In the genomic region with DNA sequence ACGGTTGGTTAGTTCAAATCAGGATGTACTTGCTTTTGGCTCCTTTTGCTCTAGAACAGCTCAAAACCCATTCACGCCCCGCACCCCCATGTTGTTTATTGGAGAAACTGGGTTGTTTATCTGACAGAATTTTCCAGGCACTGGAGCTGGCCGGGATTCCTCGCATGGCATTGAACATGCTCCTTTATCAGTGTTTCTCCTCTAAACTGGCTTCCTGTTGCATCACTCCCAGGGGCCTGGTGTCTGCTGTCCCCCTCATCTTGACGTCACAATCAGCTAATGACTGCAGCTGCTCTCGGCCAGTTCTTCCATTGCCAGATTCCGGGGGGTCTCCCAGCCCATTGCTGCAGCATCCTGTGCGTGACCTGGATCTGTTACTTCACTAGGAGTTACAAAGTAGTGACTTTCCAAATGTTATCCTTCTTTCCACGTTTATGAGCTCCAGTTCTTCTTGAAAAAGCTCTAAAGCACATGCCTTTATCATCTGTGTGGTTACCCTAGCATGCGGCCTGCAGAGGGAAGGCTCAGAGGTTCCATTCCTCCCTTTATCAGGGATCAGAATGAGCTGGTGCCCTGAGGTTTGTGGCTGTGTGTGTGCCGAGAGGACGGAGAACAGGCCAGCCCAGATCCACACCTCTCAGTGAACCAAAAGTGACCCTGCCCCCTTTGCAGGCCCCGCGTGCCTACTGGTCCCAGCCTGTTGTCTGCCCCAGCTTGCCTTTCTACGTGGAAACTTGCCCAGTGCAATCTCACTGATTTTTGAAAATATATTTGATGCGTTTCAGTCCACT, we compare ENCODE assay signal across 1 cellular context.
TF ChIP-seq lines count a peak whose summit lies in the region.

No MANE protein-coding gene starts in this region.

TF ChIP-seq in K562, 482 proteins besides CTCF, POLR2A, EP300 and RAD21:
- TF ChIP-seq GABPB1 (CRISPR knock-in tag; IDR thresholded peaks at IDR 0.05) (no peak), ELF2 (CRISPR knock-in tag; IDR thresholded peaks at IDR 0.05) (no peak), MBD2 (IDR thresholded peaks at IDR 0.05; ENCODE audit: borderline replicate concordance, low read depth) (no peak), CREM (IDR thresholded peaks at IDR 0.05; ENCODE audit: low read depth) (peak; percentile 45), NCOA4 (IDR thresholded peaks at IDR 0.05; ENCODE audit: partially characterized antibody) (no peak), ZNF408 (CRISPR knock-in tag; IDR thresholded peaks at IDR 0.05; ENCODE audit: low read depth) (no peak), ZNF717 (CRISPR knock-in tag; IDR thresholded peaks at IDR 0.05) (no peak), RUNX1 (IDR thresholded peaks at IDR 0.05; ENCODE audit: low read depth) (no peak), U2AF1 (optimal IDR thresholded peaks at IDR 0.05; ENCODE audit: low read depth, low read length) (no peak), DDX20 (tag; IDR thresholded peaks at IDR 0.05; ENCODE audit: low read depth) (no peak), L3MBTL2 (IDR thresholded peaks at IDR 0.05) (0 out of 2 replicates have a peak, but pooled peaks have one; percentile 20), ZNF830 (CRISPR knock-in tag; IDR thresholded peaks at IDR 0.05) (no peak), RBM39 (optimal IDR thresholded peaks at IDR 0.05; ENCODE audit: low read depth, low read length) (no peak), CEBPG (CRISPR knock-in tag; IDR thresholded peaks at IDR 0.05) (no peak), CEBPG (tag; conservative IDR thresholded peaks at IDR 0.05 in 1 of 2, IDR thresholded peaks at IDR 0.05 in 1 of 2) (peak in 1 of 2 experiments; percentile 71; a peak in 2 of 4 replicates), ZNF778 (CRISPR knock-in tag; IDR thresholded peaks at IDR 0.05) (no peak), RBM14 (IDR thresholded peaks at IDR 0.05; ENCODE audit: borderline replicate concordance, insufficient read depth, low read depth, low read length) (no peak), ZNF551 (CRISPR knock-in tag; IDR thresholded peaks at IDR 0.05) (no peak), KHSRP (IDR thresholded peaks at IDR 0.05) (no peak), NFE2L1 (tag; IDR thresholded peaks at IDR 0.05; ENCODE audit: borderline replicate concordance, low read depth) (no peak), ELF4 (CRISPR knock-in tag; IDR thresholded peaks at IDR 0.05) (no peak), KLF6 (CRISPR knock-in tag; IDR thresholded peaks at IDR 0.05; ENCODE audit: borderline replicate concordance) (no peak)
- TF ChIP-seq, protein P1, sequence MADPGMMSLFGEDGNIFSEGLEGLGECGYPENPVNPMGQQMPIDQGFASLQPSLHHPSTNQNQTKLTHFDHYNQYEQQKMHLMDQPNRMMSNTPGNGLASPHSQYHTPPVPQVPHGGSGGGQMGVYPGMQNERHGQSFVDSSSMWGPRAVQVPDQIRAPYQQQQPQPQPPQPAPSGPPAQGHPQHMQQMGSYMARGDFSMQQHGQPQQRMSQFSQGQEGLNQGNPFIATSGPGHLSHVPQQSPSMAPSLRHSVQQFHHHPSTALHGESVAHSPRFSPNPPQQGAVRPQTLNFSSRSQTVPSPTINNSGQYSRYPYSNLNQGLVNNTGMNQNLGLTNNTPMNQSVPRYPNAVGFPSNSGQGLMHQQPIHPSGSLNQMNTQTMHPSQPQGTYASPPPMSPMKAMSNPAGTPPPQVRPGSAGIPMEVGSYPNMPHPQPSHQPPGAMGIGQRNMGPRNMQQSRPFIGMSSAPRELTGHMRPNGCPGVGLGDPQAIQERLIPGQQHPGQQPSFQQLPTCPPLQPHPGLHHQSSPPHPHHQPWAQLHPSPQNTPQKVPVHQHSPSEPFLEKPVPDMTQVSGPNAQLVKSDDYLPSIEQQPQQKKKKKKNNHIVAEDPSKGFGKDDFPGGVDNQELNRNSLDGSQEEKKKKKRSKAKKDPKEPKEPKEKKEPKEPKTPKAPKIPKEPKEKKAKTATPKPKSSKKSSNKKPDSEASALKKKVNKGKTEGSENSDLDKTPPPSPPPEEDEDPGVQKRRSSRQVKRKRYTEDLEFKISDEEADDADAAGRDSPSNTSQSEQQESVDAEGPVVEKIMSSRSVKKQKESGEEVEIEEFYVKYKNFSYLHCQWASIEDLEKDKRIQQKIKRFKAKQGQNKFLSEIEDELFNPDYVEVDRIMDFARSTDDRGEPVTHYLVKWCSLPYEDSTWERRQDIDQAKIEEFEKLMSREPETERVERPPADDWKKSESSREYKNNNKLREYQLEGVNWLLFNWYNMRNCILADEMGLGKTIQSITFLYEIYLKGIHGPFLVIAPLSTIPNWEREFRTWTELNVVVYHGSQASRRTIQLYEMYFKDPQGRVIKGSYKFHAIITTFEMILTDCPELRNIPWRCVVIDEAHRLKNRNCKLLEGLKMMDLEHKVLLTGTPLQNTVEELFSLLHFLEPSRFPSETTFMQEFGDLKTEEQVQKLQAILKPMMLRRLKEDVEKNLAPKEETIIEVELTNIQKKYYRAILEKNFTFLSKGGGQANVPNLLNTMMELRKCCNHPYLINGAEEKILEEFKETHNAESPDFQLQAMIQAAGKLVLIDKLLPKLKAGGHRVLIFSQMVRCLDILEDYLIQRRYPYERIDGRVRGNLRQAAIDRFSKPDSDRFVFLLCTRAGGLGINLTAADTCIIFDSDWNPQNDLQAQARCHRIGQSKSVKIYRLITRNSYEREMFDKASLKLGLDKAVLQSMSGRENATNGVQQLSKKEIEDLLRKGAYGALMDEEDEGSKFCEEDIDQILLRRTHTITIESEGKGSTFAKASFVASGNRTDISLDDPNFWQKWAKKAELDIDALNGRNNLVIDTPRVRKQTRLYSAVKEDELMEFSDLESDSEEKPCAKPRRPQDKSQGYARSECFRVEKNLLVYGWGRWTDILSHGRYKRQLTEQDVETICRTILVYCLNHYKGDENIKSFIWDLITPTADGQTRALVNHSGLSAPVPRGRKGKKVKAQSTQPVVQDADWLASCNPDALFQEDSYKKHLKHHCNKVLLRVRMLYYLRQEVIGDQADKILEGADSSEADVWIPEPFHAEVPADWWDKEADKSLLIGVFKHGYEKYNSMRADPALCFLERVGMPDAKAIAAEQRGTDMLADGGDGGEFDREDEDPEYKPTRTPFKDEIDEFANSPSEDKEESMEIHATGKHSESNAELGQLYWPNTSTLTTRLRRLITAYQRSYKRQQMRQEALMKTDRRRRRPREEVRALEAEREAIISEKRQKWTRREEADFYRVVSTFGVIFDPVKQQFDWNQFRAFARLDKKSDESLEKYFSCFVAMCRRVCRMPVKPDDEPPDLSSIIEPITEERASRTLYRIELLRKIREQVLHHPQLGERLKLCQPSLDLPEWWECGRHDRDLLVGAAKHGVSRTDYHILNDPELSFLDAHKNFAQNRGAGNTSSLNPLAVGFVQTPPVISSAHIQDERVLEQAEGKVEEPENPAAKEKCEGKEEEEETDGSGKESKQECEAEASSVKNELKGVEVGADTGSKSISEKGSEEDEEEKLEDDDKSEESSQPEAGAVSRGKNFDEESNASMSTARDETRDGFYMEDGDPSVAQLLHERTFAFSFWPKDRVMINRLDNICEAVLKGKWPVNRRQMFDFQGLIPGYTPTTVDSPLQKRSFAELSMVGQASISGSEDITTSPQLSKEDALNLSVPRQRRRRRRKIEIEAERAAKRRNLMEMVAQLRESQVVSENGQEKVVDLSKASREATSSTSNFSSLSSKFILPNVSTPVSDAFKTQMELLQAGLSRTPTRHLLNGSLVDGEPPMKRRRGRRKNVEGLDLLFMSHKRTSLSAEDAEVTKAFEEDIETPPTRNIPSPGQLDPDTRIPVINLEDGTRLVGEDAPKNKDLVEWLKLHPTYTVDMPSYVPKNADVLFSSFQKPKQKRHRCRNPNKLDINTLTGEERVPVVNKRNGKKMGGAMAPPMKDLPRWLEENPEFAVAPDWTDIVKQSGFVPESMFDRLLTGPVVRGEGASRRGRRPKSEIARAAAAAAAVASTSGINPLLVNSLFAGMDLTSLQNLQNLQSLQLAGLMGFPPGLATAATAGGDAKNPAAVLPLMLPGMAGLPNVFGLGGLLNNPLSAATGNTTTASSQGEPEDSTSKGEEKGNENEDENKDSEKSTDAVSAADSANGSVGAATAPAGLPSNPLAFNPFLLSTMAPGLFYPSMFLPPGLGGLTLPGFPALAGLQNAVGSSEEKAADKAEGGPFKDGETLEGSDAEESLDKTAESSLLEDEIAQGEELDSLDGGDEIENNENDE (IDR thresholded peaks at IDR 0.05; ENCODE audit: low read depth, low read length) = no peak
- TF ChIP-seq, protein P2, sequence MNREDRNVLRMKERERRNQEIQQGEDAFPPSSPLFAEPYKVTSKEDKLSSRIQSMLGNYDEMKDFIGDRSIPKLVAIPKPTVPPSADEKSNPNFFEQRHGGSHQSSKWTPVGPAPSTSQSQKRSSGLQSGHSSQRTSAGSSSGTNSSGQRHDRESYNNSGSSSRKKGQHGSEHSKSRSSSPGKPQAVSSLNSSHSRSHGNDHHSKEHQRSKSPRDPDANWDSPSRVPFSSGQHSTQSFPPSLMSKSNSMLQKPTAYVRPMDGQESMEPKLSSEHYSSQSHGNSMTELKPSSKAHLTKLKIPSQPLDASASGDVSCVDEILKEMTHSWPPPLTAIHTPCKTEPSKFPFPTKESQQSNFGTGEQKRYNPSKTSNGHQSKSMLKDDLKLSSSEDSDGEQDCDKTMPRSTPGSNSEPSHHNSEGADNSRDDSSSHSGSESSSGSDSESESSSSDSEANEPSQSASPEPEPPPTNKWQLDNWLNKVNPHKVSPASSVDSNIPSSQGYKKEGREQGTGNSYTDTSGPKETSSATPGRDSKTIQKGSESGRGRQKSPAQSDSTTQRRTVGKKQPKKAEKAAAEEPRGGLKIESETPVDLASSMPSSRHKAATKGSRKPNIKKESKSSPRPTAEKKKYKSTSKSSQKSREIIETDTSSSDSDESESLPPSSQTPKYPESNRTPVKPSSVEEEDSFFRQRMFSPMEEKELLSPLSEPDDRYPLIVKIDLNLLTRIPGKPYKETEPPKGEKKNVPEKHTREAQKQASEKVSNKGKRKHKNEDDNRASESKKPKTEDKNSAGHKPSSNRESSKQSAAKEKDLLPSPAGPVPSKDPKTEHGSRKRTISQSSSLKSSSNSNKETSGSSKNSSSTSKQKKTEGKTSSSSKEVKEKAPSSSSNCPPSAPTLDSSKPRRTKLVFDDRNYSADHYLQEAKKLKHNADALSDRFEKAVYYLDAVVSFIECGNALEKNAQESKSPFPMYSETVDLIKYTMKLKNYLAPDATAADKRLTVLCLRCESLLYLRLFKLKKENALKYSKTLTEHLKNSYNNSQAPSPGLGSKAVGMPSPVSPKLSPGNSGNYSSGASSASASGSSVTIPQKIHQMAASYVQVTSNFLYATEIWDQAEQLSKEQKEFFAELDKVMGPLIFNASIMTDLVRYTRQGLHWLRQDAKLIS (CRISPR knock-in tag; IDR thresholded peaks at IDR 0.05) = no peak
- TF ChIP-seq, protein P3, sequence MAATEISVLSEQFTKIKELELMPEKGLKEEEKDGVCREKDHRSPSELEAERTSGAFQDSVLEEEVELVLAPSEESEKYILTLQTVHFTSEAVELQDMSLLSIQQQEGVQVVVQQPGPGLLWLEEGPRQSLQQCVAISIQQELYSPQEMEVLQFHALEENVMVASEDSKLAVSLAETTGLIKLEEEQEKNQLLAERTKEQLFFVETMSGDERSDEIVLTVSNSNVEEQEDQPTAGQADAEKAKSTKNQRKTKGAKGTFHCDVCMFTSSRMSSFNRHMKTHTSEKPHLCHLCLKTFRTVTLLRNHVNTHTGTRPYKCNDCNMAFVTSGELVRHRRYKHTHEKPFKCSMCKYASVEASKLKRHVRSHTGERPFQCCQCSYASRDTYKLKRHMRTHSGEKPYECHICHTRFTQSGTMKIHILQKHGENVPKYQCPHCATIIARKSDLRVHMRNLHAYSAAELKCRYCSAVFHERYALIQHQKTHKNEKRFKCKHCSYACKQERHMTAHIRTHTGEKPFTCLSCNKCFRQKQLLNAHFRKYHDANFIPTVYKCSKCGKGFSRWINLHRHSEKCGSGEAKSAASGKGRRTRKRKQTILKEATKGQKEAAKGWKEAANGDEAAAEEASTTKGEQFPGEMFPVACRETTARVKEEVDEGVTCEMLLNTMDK (IDR thresholded peaks at IDR 0.05; ENCODE audit: borderline replicate concordance, insufficient read depth, low read depth, low read length, poor library complexity, severe bottlenecking) = no peak
- TF ChIP-seq, protein P4, sequence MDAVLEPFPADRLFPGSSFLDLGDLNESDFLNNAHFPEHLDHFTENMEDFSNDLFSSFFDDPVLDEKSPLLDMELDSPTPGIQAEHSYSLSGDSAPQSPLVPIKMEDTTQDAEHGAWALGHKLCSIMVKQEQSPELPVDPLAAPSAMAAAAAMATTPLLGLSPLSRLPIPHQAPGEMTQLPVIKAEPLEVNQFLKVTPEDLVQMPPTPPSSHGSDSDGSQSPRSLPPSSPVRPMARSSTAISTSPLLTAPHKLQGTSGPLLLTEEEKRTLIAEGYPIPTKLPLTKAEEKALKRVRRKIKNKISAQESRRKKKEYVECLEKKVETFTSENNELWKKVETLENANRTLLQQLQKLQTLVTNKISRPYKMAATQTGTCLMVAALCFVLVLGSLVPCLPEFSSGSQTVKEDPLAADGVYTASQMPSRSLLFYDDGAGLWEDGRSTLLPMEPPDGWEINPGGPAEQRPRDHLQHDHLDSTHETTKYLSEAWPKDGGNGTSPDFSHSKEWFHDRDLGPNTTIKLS (IDR thresholded peaks at IDR 0.05; ENCODE audit: borderline replicate concordance, low read depth) = no peak
